Comparison of ENCODE assay signal across 1 cellular context in the genomic region with DNA sequence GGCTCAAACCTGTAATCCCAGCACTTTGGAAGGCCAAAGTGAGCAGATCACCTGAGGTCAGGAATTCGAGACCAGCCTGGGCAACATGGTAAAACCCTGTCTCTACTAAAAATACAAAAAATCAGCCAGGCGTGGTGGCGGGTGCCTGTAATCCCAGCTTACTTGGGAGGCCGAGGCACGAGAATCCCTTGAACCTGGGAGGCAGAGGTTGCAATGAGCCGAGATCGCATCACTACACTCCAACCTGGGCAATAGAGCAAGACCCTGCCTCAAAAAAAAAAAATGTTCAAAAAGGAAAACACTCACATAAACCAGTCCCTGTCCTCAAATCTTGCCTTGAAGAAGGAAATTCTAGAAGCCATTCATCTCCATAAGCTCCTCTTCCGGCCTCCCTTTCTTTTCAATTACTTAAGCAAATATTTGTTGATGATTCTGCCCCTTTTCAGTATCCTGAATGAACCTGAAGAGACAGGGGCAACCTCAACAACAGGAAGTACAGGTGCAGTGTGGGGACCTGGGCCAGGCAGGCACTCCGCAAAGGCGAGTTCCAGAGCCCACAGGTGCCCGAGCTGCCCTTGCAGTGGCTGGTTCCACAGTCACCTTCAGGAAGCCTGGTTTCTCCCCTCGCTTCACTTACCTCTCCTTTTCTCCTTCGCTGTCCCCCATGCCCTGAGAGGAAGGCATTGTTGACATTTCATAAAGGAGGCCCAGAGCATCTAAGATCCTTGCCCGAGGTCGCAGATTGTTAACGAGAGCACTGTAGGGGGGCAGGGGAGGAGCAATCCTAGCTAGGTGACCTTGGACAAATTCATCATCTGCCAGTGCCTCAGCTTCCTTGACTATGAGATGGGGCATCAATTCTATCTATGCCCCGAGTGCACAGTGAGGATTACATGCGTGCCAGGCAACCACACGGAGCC.
A peak's percentile ranks its signal among the peaks of the same experiment; 100 is the strongest.
TF ChIP-seq lines count a peak whose summit lies in the region.

No MANE protein-coding gene starts in this region.

TF ChIP-seq in GM12878, 131 proteins besides CTCF, POLR2A, EP300 and RAD21:
- TF ChIP-seq FOS (IDR thresholded peaks at IDR 0.05; ENCODE audit: borderline replicate concordance, extremely low read depth, insufficient read length) (no peak), MEF2B (IDR thresholded peaks at IDR 0.05; ENCODE audit: partially characterized antibody, poor library complexity, severe bottlenecking) (peak; percentile 9), HCFC1 (IDR thresholded peaks at IDR 0.05; ENCODE audit: low read length) (no peak), CHD1 (IDR thresholded peaks at IDR 0.05; ENCODE audit: low read depth, low read length) (no peak), ZNF384 (IDR thresholded peaks at IDR 0.05; ENCODE audit: borderline replicate concordance, low read depth, low read length) (no peak), RB1 (IDR thresholded peaks at IDR 0.05; ENCODE audit: borderline replicate concordance) (0 out of 2 replicates have a peak, but pooled peaks have one; percentile 35)
